18 cellular contexts compared by ENCODE assay signal in the genomic region with DNA sequence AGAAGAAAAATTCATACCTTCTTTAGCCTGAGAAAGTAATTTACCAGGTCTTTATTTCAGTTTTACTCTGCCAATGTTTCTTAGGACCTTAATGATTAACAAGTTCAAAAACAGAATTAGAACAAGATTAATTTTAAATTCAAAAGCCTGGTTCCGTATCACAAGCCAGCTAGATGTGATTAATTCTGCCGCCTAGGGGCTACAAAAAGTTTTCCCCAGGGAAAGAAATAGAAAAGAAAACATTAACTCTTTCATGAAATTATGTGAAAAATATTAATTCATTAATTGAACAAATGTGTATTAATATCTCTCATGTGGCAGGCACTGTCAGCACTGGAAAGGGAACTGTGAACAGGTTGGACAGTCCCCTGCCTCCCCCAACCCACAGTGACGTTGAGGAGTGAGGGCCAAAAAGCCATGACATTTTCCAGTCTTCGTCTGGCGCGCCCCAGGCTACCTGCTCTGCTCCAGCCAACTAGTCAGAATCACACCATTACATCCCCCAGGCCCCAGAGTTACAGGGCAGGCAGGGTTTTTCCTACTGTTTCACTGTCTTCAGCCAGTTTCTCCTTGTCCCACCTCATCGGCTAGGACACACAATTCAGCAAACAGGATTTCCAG. TPM values are rescaled to one million over a fixed set of nuclear protein-coding genes. Genes with fewer than 3 reads are reported as not detected.
"Had no signal": no experiment of that assay in that cellular context is flagged by ENCODE, and none has a peak within 500 bp of the region (broad histone marks: within the 10 kb centered on the region; RNA-seq: fewer than 3 reads in every experiment).

No MANE protein-coding gene starts in this region.

- H3K27ac ChIP-seq: adrenal gland, colonic mucosa, prostate gland, uterus had no signal

- H3K36me3 ChIP-seq: adrenal gland, colonic mucosa, prostate gland, uterus had no signal

- FAIRE-seq: frontal cortex had no signal

- H3K4me3 ChIP-seq: adrenal gland, colonic mucosa, prostate gland, uterus had no signal

- DNase-seq: activated CD4-positive, alpha-beta memory T cell treated with anti-CD3 and anti-CD28 coated beads, Interleukin-2, amount 10 ng/mL, durations not matched to agents 7 days and 5 days; activated CD4-positive, alpha-beta T cell treated with anti-CD3 and anti-CD28 coated beads for 4 hours; activated effector memory CD4-positive, alpha-beta T cell treated with Interleukin-2 at 50 U/mL for 16 hours; activated T-cell treated with anti-CD3 and anti-CD28 coated beads, Interleukin-2, amount 50 U/mL, for 4 hours; adrenal gland; central memory CD4-positive, alpha-beta T cell; colonic mucosa; effector memory CD8-positive, alpha-beta T cell; head of caudate nucleus; immature natural killer cell; left colon; naive thymus-derived CD4-positive, alpha-beta T cell; occipital lobe; stimulated activated CD4-positive, alpha-beta T cell treated with anti-CD3 and anti-CD28 coated beads, Interleukin-2, amount 100 ng/mL, for 24 hours; T-helper 2 cell; uterus had no signal

- H3K9me3 ChIP-seq: colonic mucosa, prostate gland, uterus had no signal

- H3K27me3 ChIP-seq: adrenal gland, colonic mucosa, uterus had no signal

- H3K4me1 ChIP-seq: adrenal gland, prostate gland, uterus had no signal

RNA-seq across cellular contexts. Expression of a gene that starts 20.1 kb away (rescaled TPM):
- total RNA-seq: activated CD4-positive, alpha-beta memory T cell treated with anti-CD3 and anti-CD28 coated beads, Interleukin-2, amount 10 ng/mL, durations not matched to agents 7 days and 5 days had no signal

RNA-seq across cellular contexts. Expression of a gene that starts 20.5 kb away (rescaled TPM):
- total RNA-seq: activated CD4-positive, alpha-beta memory T cell treated with anti-CD3 and anti-CD28 coated beads, Interleukin-2, amount 10 ng/mL, durations not matched to agents 7 days and 5 days had no signal

RNA-seq across cellular contexts. Expression of a gene that starts 31.6 kb away (rescaled TPM):
- total RNA-seq: activated CD4-positive, alpha-beta memory T cell treated with anti-CD3 and anti-CD28 coated beads, Interleukin-2, amount 10 ng/mL, durations not matched to agents 7 days and 5 days; frontal cortex; occipital lobe had no signal
- polyA plus RNA-seq: immature natural killer cell; naive thymus-derived CD4-positive, alpha-beta T cell had no signal
